Comparison of ENCODE assay signal across 11 cellular contexts in the genomic region with DNA sequence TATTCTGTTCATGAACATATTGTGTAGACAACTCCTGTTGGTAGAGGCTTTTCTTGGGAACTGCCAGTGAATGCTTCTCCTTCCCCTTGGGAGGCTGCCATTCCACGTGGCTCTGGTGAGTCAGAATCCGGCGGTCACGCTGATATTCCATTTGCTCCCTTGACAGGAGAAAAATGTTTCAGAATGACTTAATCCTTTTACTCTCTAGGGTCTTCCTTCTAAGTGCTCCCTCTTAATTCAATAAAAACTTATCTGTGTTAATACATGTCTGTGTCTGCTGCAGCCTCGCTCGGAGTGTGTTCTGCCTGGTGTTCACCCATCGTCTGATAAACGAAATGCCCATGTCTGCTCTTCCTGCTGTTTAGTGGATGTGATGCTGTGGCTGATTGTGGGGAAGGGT.
DNase-seq lines count a peak whose midpoint lies in the region; ATAC-seq and TF ChIP-seq lines count a peak whose summit lies in the region.
"Had no signal": no experiment of that assay in that cellular context is flagged by ENCODE, and none has a peak within 500 bp of the region (broad histone marks: within the 10 kb centered on the region; RNA-seq: fewer than 3 reads in every experiment).

No MANE protein-coding gene starts in this region.

- peaks cover 3% of the 10 kb centered on the region for H3K9me3 Mint-ChIP-seq in chondrocyte (ENCODE audit: low read depth)
- H3K9me3 Mint-ChIP-seq in activated T-cell treated with anti-CD3 and anti-CD28 coated beads, Interleukin-2, amount 50 U/mL, for 4 hours: no peaks in the 10 kb centered on the region
- H3K9me3 Mint-ChIP-seq: T-helper 1 cell treated with Interleukin-12 subunit alpha and Interleukin-12 subunit beta and Interleukin-4 antibody, amounts not matched to agents 30 μg/mL and 1 μg/mL, for 36 hours had no signal

- DNase-seq in HT1080 (ENCODE audit: low read depth) (peak; percentile 76), chondrocyte (ENCODE audit: low spot score) (no peak), left lobe of liver (ENCODE audit: low spot score) (no peak), testis (peak; percentile 66)
- DNase-seq in NK-92 treated with Interleukin-12 subunit alpha and Interleukin-12 subunit beta, amount 100 ng/mL, for 24 hours (lab: John Stamatoyannopoulos, UW): no peak
- no peak for DNase-seq in activated T-cell treated with anti-CD3 and anti-CD28 coated beads, Interleukin-2, amount 50 U/mL, for 4 hours
- DNase-seq: effector CD8-positive, alpha-beta T cell had no signal

- TF ChIP-seq CTCF in chondrocyte (IDR thresholded peaks at IDR 0.05) (no peak), testis (IDR thresholded peaks at IDR 0.05) (no peak)

- peak overlapping the region; percentile 97 for H3K27ac Mint-ChIP-seq in chondrocyte (ENCODE audit: unreplicated experiment)
- H3K27ac Mint-ChIP-seq: IgD-negative memory B cell; T-helper 1 cell treated with Interleukin-12 subunit alpha and Interleukin-12 subunit beta and Interleukin-4 antibody, amounts not matched to agents 30 μg/mL and 1 μg/mL, for 36 hours had no signal

- H3K4me3 Mint-ChIP-seq in chondrocyte (ENCODE audit: unreplicated experiment): peak overlapping the region; percentile 67
- no peak overlapping the region for H3K4me3 Mint-ChIP-seq in activated T-cell treated with anti-CD3 and anti-CD28 coated beads, Interleukin-2, amount 50 U/mL, for 4 hours
- H3K4me3 Mint-ChIP-seq: IgD-negative memory B cell; T-helper 1 cell treated with Interleukin-12 subunit alpha and Interleukin-12 subunit beta and Interleukin-4 antibody, amounts not matched to agents 30 μg/mL and 1 μg/mL, for 36 hours had no signal

- no peaks in the 10 kb centered on the region for H3K27me3 Mint-ChIP-seq in chondrocyte (ENCODE audit: low read depth)
- peaks cover 19% of the 10 kb centered on the region for H3K27me3 Mint-ChIP-seq in activated T-cell treated with anti-CD3 and anti-CD28 coated beads, Interleukin-2, amount 50 U/mL, for 4 hours (ENCODE audit: low read depth)

- peak; percentile 31 for ATAC-seq in left lobe of liver
- no peak for ATAC-seq in HG03378 (IDR thresholded peaks at IDR 0.05; ENCODE audit: unreplicated experiment)
- ATAC-seq in activated T-cell treated with anti-CD3 and anti-CD28 coated beads, Interleukin-2, amount 50 U/mL, for 4 hours: no peak
- ATAC-seq in GM19463 (IDR thresholded peaks at IDR 0.05; ENCODE audit: unreplicated experiment): no peak

- intact Hi-C loops in testis (cut with DNase I; ENCODE audit: low total_unique reads): no loop called here

- H3K36me3 ChIP-seq in testis (ENCODE audit: low read depth, missing control alignments): no peaks in the 10 kb centered on the region

- 30 to 36% methylated on average over 8 of the region's 8 CpGs for WGBS in testis, 2 donors

- no peaks in the 10 kb centered on the region for H3K27me3 ChIP-seq in testis

- no peak for TF ChIP-seq POLR2A in testis (IDR thresholded peaks at IDR 0.05)

- no peaks in the 10 kb centered on the region for H3K4me1 ChIP-seq in testis

- no peak overlapping the region for H3K27ac ChIP-seq in testis

- H3K36me3 Mint-ChIP-seq in chondrocyte (ENCODE audit: low read depth): no peaks in the 10 kb centered on the region
- no peaks in the 10 kb centered on the region for H3K36me3 Mint-ChIP-seq in activated T-cell treated with anti-CD3 and anti-CD28 coated beads, Interleukin-2, amount 50 U/mL, for 4 hours (ENCODE audit: insufficient read depth)

- H3K9me3 ChIP-seq in testis: no peaks in the 10 kb centered on the region

- H3K4me1 Mint-ChIP-seq in chondrocyte (ENCODE audit: low read depth): peaks cover 33% of the 10 kb centered on the region
- H3K4me1 Mint-ChIP-seq in activated T-cell treated with anti-CD3 and anti-CD28 coated beads, Interleukin-2, amount 50 U/mL, for 4 hours (ENCODE audit: low read depth): no peaks in the 10 kb centered on the region
- H3K4me1 Mint-ChIP-seq: IgD-negative memory B cell had no signal

- H3K4me3 ChIP-seq in testis: no peak overlapping the region

Comparison
In these comparisons a context has a peak if more than half of its experiments do, and no peak if none do; other contexts are left out.
1. DNase-seq: peak in HT1080 (single experiment) and testis (single experiment); none in chondrocyte (single experiment), left lobe of liver (single experiment), NK-92 treated with Interleukin-12 subunit alpha and Interleukin-12 subunit beta, amount 100 ng/mL, for 24 hours (single experiment) and activated T-cell treated with anti-CD3 and anti-CD28 coated beads, Interleukin-2, amount 50 U/mL, for 4 hours (single experiment).